Comparison of ENCODE assay signal across 8 cellular contexts in the genomic region with DNA sequence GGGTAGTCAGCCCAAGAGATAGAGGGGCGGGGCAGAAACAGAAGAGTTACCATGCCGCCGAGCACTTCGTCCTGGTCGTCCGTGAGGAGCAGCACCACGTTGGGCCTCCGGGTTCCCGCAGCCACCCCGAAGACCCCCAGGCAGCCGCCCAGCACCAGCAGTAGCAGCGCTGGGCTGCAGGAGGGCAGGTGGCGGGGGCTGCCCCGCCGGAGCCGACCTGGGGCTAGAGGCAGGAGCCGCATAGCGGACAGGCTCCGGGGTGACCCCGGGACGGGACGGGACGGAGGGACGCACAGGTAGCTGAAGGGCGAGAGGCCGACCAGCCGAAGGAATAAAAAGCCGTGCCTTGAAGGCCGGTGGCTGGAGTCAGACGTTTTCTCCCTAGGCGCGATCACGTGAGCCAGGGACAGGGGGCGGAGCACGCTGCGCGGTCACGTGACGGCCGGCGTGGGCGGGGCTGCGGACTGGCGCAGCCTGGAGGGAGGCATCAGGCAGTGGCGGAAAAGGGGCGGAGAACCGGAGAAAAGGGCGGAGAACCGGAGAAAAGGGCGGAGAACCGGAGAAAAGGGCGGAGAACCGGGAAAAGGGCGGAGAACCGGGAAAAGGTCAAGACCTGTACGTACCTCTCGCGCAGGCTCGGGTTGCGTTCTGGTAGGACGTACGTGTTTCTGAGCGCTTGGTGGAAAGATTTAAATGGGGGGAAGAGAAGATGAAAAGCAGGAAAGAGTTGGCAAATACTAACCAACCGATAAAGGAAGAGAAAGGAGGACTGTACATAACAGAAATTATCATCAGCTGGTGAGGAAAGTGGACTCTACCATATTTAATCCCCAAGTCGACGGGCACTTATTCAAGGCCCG. TPM values are rescaled to one million over a fixed set of nuclear protein-coding genes. Genes with fewer than 3 reads are reported as not detected.
DNase-seq lines count a peak whose midpoint lies in the region; FAIRE-seq and TF ChIP-seq lines count a peak whose summit lies in the region.

A gene (minus strand): TSS at position 372 of the 860 bp plus-strand sequence. CDS start 130 bp downstream, at position 242.

- CTCF ChIA-PET in HEK293 (lab: Yijun Ruan, JAX): interaction anchor here (1.1 kb wide), 1 partner anchor 210 kb away, joined by 4 read pairs; no protein-coding TSS in a partner anchor
- CTCF ChIA-PET in activated naive CD4-positive, alpha-beta T cell treated with anti-CD3 and anti-CD28 coated beads for 36 hours (lab: Charles Lee): interaction anchor here (1.4 to 3.6 kb wide), 2 partner anchors 43 to 210 kb away, joined by 3 to 15 read pairs; no protein-coding TSS in a partner anchor

- H3K4me1 ChIP-seq in HEK293 (ENCODE audit: control insufficient read depth, insufficient read depth, low read length) (no peaks in the 10 kb centered on the region), neutrophil (ENCODE audit: control insufficient read depth in 1 of 2, insufficient read depth in 1 of 2, low read depth in 1 of 2, low read length in 1 of 2) (peaks cover 64 to 68% of the 10 kb centered on the region in 2 experiments)

- H3K36me3 Mint-ChIP-seq in activated naive CD4-positive, alpha-beta T cell treated with anti-CD3 and anti-CD28 coated beads for 36 hours (ENCODE audit: low read depth): no peaks in the 10 kb centered on the region

- in situ Hi-C loops in SK-MEL-5 (cut with HindIII; ENCODE audit: low pct_unique_long_range_greater_than_20kb, low sequenced_read_pairs): no loop called here

- peak within 1 kb of the TSS; percentile 83 for H3K4me3 Mint-ChIP-seq in activated naive CD4-positive, alpha-beta T cell treated with anti-CD3 and anti-CD28 coated beads for 36 hours

- H3K27me3 ChIP-seq in neutrophil: no peaks in the 10 kb centered on the region

- intact Hi-C loops in activated naive CD4-positive, alpha-beta T cell treated with anti-CD3 and anti-CD28 coated beads for 36 hours (cut with micrococcal nuclease): loop anchor here (1.0 to 5.0 kb wide), 9 partner anchors 17 to 1373 kb away; a partner anchor contains a TSS

- H3K36me3 ChIP-seq in HEK293 (ENCODE audit: control insufficient read depth in 2 of 2, insufficient read depth in 1 of 2, low read length in 2 of 2): peaks cover 0 to 1% of the 10 kb centered on the region in 2 experiments; a peak in 2 of 3 replicates
- H3K36me3 ChIP-seq in neutrophil: peaks cover 5% of the 10 kb centered on the region

- H3K4me3 ChIP-seq in HEK293 (ENCODE audit: low read depth, low read length) (peak within 1 kb of the TSS; percentile 98), neutrophil (ENCODE audit: low read depth in 1 of 2, low read length in 1 of 2) (peak within 1 kb of the TSS; percentile 94 to 97)

- H3K9me3 ChIP-seq in HEK293 (ENCODE audit: control insufficient read depth, insufficient read depth, low read depth, low read length) (no peaks in the 10 kb centered on the region), neutrophil (no peaks in the 10 kb centered on the region)

- DNase-seq in MV-4-11 (lab: John Stamatoyannopoulos, UW): peak; percentile 80
- DNase-seq in SK-MEL-5 (ENCODE audit: low read depth, low spot score): peak; percentile 94
- DNase-seq in activated naive CD4-positive, alpha-beta T cell treated with anti-CD3 and anti-CD28 coated beads for 36 hours: peak; percentile 98
- DNase-seq in frontal cortex (ENCODE audit: low spot score in 2 of 2): peak; percentile 94 to 98
- peak; percentile 62 to 98 (median 93) for DNase-seq in substantia nigra (lab: John Stamatoyannopoulos, UW)

- H3K27ac ChIP-seq in HEK293 (ENCODE audit: extremely low read depth, low read depth, low read length) (peak within 1 kb of the TSS; percentile 44; the same call in 1 of the 2 replicates), neutrophil (peak within 1 kb of the TSS; percentile 88), substantia nigra (ENCODE audit: low read depth, low read length, poor library complexity, severe bottlenecking) (peak within 1 kb of the TSS; percentile 93)

- TF ChIP-seq CTCF in HEK293 (tag by site-specific recombination; IDR thresholded peaks at IDR 0.05) (no peak), neutrophil (IDR thresholded peaks at IDR 0.05) (peak; percentile 47)

- H3K4me1 Mint-ChIP-seq in activated naive CD4-positive, alpha-beta T cell treated with anti-CD3 and anti-CD28 coated beads for 36 hours (ENCODE audit: low read depth): peaks cover 41% of the 10 kb centered on the region

- H3K9me3 Mint-ChIP-seq in activated naive CD4-positive, alpha-beta T cell treated with anti-CD3 and anti-CD28 coated beads for 36 hours: no peaks in the 10 kb centered on the region

- POLR2A ChIA-PET in HEK293 (lab: Yijun Ruan, JAX): no interaction called here

- peak; percentile 91 for FAIRE-seq in G401.6 (lab: Jason Lieb, UNC)
- no peak for FAIRE-seq in frontal cortex (lab: Jason Lieb, UNC)

- H3K27me3 Mint-ChIP-seq in activated naive CD4-positive, alpha-beta T cell treated with anti-CD3 and anti-CD28 coated beads for 36 hours (ENCODE audit: low read depth): no peaks in the 10 kb centered on the region

- peak within 1 kb of the TSS; percentile 85 for H3K27ac Mint-ChIP-seq in activated naive CD4-positive, alpha-beta T cell treated with anti-CD3 and anti-CD28 coated beads for 36 hours

TF ChIP-seq in HEK293, 187 proteins besides CTCF, POLR2A, EP300 and RAD21 (continues in another document):
- TF ChIP-seq SP7 (tag by site-specific recombination; IDR thresholded peaks at IDR 0.05): peak; percentile 68
- no peak for TF ChIP-seq TRIM28 (IDR thresholded peaks at IDR 0.05; ENCODE audit: borderline replicate concordance, low read length)
- no peak for TF ChIP-seq ZNF837 (tag by site-specific recombination; IDR thresholded peaks at IDR 0.05)
- no peak; the same call in 1 of the 2 replicates for TF ChIP-seq ZNF561 (tag by site-specific recombination; IDR thresholded peaks at IDR 0.05; ENCODE audit: borderline replicate concordance)
- no peak for TF ChIP-seq ZNF138 (tag by site-specific recombination; IDR thresholded peaks at IDR 0.05; ENCODE audit: borderline replicate concordance)
- peak; percentile 83 for TF ChIP-seq WT1 (tag by site-specific recombination; IDR thresholded peaks at IDR 0.05)
- TF ChIP-seq ZBTB1 (tag by site-specific recombination; IDR thresholded peaks at IDR 0.05): no peak
- TF ChIP-seq, protein P1, sequence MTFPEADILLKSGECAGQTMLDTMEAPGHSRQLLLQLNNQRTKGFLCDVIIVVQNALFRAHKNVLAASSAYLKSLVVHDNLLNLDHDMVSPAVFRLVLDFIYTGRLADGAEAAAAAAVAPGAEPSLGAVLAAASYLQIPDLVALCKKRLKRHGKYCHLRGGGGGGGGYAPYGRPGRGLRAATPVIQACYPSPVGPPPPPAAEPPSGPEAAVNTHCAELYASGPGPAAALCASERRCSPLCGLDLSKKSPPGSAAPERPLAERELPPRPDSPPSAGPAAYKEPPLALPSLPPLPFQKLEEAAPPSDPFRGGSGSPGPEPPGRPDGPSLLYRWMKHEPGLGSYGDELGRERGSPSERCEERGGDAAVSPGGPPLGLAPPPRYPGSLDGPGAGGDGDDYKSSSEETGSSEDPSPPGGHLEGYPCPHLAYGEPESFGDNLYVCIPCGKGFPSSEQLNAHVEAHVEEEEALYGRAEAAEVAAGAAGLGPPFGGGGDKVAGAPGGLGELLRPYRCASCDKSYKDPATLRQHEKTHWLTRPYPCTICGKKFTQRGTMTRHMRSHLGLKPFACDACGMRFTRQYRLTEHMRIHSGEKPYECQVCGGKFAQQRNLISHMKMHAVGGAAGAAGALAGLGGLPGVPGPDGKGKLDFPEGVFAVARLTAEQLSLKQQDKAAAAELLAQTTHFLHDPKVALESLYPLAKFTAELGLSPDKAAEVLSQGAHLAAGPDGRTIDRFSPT (tag by site-specific recombination; IDR thresholded peaks at IDR 0.05): no peak
- TF ChIP-seq, protein P2, sequence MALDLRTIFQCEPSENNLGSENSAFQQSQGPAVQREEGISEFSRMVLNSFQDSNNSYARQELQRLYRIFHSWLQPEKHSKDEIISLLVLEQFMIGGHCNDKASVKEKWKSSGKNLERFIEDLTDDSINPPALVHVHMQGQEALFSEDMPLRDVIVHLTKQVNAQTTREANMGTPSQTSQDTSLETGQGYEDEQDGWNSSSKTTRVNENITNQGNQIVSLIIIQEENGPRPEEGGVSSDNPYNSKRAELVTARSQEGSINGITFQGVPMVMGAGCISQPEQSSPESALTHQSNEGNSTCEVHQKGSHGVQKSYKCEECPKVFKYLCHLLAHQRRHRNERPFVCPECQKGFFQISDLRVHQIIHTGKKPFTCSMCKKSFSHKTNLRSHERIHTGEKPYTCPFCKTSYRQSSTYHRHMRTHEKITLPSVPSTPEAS (tag by site-specific recombination; IDR thresholded peaks at IDR 0.05): no peak; the same call in 1 of the 2 replicates
- TF ChIP-seq ZNF571 (tag by site-specific recombination; IDR thresholded peaks at IDR 0.05): no peak
- no peak for TF ChIP-seq ZNF214 (tag by site-specific recombination; IDR thresholded peaks at IDR 0.05; ENCODE audit: borderline replicate concordance)
- no peak for TF ChIP-seq MZF1 (tag by site-specific recombination; IDR thresholded peaks at IDR 0.05; ENCODE audit: borderline replicate concordance)
- TF ChIP-seq, protein P3, sequence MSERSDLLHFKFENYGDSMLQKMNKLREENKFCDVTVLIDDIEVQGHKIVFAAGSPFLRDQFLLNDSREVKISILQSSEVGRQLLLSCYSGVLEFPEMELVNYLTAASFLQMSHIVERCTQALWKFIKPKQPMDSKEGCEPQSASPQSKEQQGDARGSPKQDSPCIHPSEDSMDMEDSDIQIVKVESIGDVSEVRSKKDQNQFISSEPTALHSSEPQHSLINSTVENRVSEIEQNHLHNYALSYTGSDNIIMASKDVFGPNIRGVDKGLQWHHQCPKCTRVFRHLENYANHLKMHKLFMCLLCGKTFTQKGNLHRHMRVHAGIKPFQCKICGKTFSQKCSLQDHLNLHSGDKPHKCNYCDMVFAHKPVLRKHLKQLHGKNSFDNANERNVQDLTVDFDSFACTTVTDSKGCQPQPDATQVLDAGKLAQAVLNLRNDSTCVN (tag by site-specific recombination; optimal IDR thresholded peaks at IDR 0.05): peak; percentile 88
- TF ChIP-seq ZNF791 (tag by site-specific recombination; IDR thresholded peaks at IDR 0.05): no peak
- no peak for TF ChIP-seq ZNF311 (tag by site-specific recombination; IDR thresholded peaks at IDR 0.05; ENCODE audit: borderline replicate concordance)

RNA-seq across cellular contexts. Expression of the gene that starts here (rescaled TPM):
- total RNA-seq in SK-MEL-5 (2014; rRNA removed; shearing (Covaris generic)): 225 and 236 TPM in 2 replicates
- 192 and 246 TPM in 2 replicates for polyA plus RNA-seq in SK-MEL-5 (2015; cell fraction: cytosol; rRNA removed)
- 53.5 and 54.2 TPM in 2 replicates for polyA plus RNA-seq in SK-MEL-5 (2015; cell fraction: nucleus; rRNA removed)
- 10 to 100 TPM; 14.3 to 14.6 TPM for total RNA-seq in activated naive CD4-positive, alpha-beta T cell treated with anti-CD3 and anti-CD28 coated beads for 36 hours
- total RNA-seq in frontal cortex: 45.2 TPM

Comparison
In these comparisons a context has a peak if more than half of its experiments do, and no peak if none do; other contexts are left out.
1. Peak in every context shown above with its lines: DNase-seq, H3K4me3 ChIP-seq and H3K27ac ChIP-seq.